Comparison of ENCODE assay signal across 21 cellular contexts in genomic region chr3:108414007-108414406, GRCh38.
"Had no signal": no experiment of that assay in that cellular context is flagged by ENCODE, and none has a peak within 500 bp of the region (broad histone marks: within the 10 kb centered on the region; RNA-seq: fewer than 3 reads in every experiment).

No MANE protein-coding gene starts in this region.

- H3K36me3 ChIP-seq: ascending aorta, breast epithelium, transverse colon had no signal

- H3K4me3 ChIP-seq: ascending aorta, breast epithelium, transverse colon had no signal

- H3K27me3 ChIP-seq: ascending aorta, breast epithelium, transverse colon had no signal

- H3K4me1 ChIP-seq: ascending aorta had no signal

- DNase-seq: activated CD4-positive, alpha-beta T cell treated with anti-CD3 and anti-CD28 coated beads, Interleukin-2, amount 50 U/mL, for 1 hour; activated CD4-positive, CD25-positive, alpha-beta regulatory T cell treated with anti-CD3 and anti-CD28 coated beads, Interleukin-2, amount 50 U/mL, for 72 hours; activated CD8-positive, alpha-beta memory T cell treated with anti-CD3 and anti-CD28 coated beads, Interleukin-2, amount 50 U/mL, for 4 hours; activated effector memory CD4-positive, alpha-beta T cell treated with Interleukin-2 at 50 U/mL for 16 hours; activated naive CD4-positive, alpha-beta T cell treated with anti-CD3 and anti-CD28 coated beads, Interleukin-2, amount 10 ng/mL, durations not matched to agents 7 days and 5 days; activated naive CD8-positive, alpha-beta T cell treated with anti-CD3 and anti-CD28 coated beads, Interleukin-2, amount 50 U/mL, for 24 hours; activated T-cell treated with anti-CD3 and anti-CD28 coated beads, Interleukin-2, amount 50 U/mL, for 48 hours; cerebellar nuclear complex; effector CD4-positive, alpha-beta T cell; hypothalamus; nucleus accumbens; stimulated activated naive CD8-positive, alpha-beta T cell treated with anti-CD3 and anti-CD28 coated beads, Interleukin-15, Interleukin-2, amounts not matched to agents 100 U/mL and 50 U/mL, for 24 hours; substantia nigra; SW 1271; T-helper 2 cell; transverse colon had no signal

- ATAC-seq: activated naive CD8-positive, alpha-beta T cell treated with anti-CD3 and anti-CD28 coated beads, Interleukin-2, amount 50 U/mL, for 24 hours; esophagus mucosa; stimulated activated naive CD8-positive, alpha-beta T cell treated with anti-CD3 and anti-CD28 coated beads, Interleukin-15, Interleukin-2, amounts not matched to agents 100 U/mL and 50 U/mL, for 24 hours had no signal

- H3K9me3 ChIP-seq: ascending aorta, breast epithelium, transverse colon had no signal

- FAIRE-seq: keratinocyte had no signal

- H3K27ac ChIP-seq: ascending aorta, breast epithelium, transverse colon, VCaP had no signal
